Comparison of ENCODE assay signal across 17 cellular contexts in the genomic region with DNA sequence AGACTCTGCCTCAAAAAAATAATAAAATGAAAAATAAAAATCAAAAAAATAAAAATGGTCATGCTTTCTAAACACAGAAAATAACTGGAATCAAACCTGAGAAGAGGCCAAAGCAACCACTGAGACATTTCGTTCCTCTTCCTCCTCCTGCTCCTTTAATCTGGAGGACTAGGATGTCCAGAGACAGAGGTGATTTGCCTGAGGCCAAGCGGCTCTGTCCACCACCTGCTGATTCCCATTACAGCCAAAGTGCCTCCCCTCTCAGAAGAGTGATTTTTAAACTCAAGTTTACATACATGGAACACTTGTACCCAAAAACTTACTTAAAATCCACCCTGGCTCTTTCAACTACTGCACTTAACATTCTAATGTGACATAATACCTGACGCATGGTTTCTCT.
A peak's percentile ranks its signal among the peaks of the same experiment; 100 is the strongest.
DNase-seq lines count a peak whose midpoint lies in the region; ATAC-seq and TF ChIP-seq lines count a peak whose summit lies in the region.
"Had no signal": no experiment of that assay in that cellular context is flagged by ENCODE, and none has a peak within 500 bp of the region (broad histone marks: within the 10 kb centered on the region; RNA-seq: fewer than 3 reads in every experiment).

No MANE protein-coding gene starts in this region.

- peak overlapping the region; percentile 46 for H3K27ac Mint-ChIP-seq in glutamatergic neuron (ENCODE audit: unreplicated experiment)
- H3K27ac Mint-ChIP-seq in neural progenitor cell: no peak overlapping the region
- H3K27ac Mint-ChIP-seq in activated naive CD4-positive, alpha-beta T cell treated with anti-CD3 and anti-CD28 coated beads, Interleukin-2, amount 50 U/mL, for 72 hours: no peak overlapping the region
- H3K27ac Mint-ChIP-seq in MCF 10A (ENCODE audit: low read depth, unreplicated experiment): no peak overlapping the region
- H3K27ac Mint-ChIP-seq: CD14-positive monocyte; CD8-positive, alpha-beta T cell had no signal

- H3K4me3 Mint-ChIP-seq in glutamatergic neuron (ENCODE audit: unreplicated experiment): peak overlapping the region; percentile 21
- H3K4me3 Mint-ChIP-seq in neural progenitor cell: no peak overlapping the region
- H3K4me3 Mint-ChIP-seq in MCF 10A (ENCODE audit: unreplicated experiment): no peak overlapping the region
- H3K4me3 Mint-ChIP-seq: CD14-positive monocyte; CD8-positive, alpha-beta T cell had no signal

- ATAC-seq in heart right ventricle (no peak), GM18517 (IDR thresholded peaks at IDR 0.05; ENCODE audit: unreplicated experiment) (no peak)
- ATAC-seq in activated naive CD4-positive, alpha-beta T cell treated with anti-CD3 and anti-CD28 coated beads, Interleukin-2, amount 50 U/mL, for 72 hours: no peak
- ATAC-seq: CD8-positive, alpha-beta T cell had no signal

- H3F3A ChIP-seq in neural progenitor cell (ENCODE audit: low read depth): peaks cover 45% of the 10 kb centered on the region

- H3K27ac ChIP-seq in right atrium auricular region: no peak overlapping the region
- H3K27ac ChIP-seq in heart right ventricle: no peak overlapping the region
- H3K27ac ChIP-seq in neural progenitor cell: no peak overlapping the region
- H3K27ac ChIP-seq: 22Rv1 had no signal

- H3K36me3 Mint-ChIP-seq in glutamatergic neuron (ENCODE audit: unreplicated experiment) (peaks cover 8% of the 10 kb centered on the region), neural progenitor cell (peaks cover 23% of the 10 kb centered on the region), MCF 10A (ENCODE audit: insufficient read depth, unreplicated experiment) (peaks cover 14% of the 10 kb centered on the region)
- H3K36me3 Mint-ChIP-seq in activated naive CD4-positive, alpha-beta T cell treated with anti-CD3 and anti-CD28 coated beads, Interleukin-2, amount 50 U/mL, for 72 hours: no peaks in the 10 kb centered on the region
- H3K36me3 Mint-ChIP-seq: CD8-positive, alpha-beta T cell had no signal

- H3K36me3 ChIP-seq in right atrium auricular region (peaks cover 7% of the 10 kb centered on the region), heart right ventricle (peaks cover 0 to 15% (median 0%) of the 10 kb centered on the region in 9 donors), neural progenitor cell (no peaks in the 10 kb centered on the region)

- no peak overlapping the region for H3K9ac ChIP-seq in neural progenitor cell

- CTCF ChIA-PET in MCF 10A (lab: Yijun Ruan, JAX): no interaction called here

- H4K20me1 ChIP-seq in neural progenitor cell (ENCODE audit: low read depth): peaks cover 10% of the 10 kb centered on the region

- peak overlapping the region; percentile 52 for H3K4me2 ChIP-seq in neural progenitor cell

- 87 to 91% methylated on average over 3 of the region's 3 CpGs for WGBS in heart right ventricle, 2 donors

- no TSS peak for BruUV-seq in MCF 10A (replicated peaks; lab: Mats Ljungman, UMichigan)

- H3K27me3 ChIP-seq in right atrium auricular region (no peaks in the 10 kb centered on the region), heart right ventricle (no peaks in the 10 kb centered on the region), neural progenitor cell (no peaks in the 10 kb centered on the region)

- H3K4me1 Mint-ChIP-seq in glutamatergic neuron (ENCODE audit: low read depth, unreplicated experiment): peaks cover 81% of the 10 kb centered on the region
- peaks cover 89% of the 10 kb centered on the region for H3K4me1 Mint-ChIP-seq in neural progenitor cell
- peaks cover 11% of the 10 kb centered on the region for H3K4me1 Mint-ChIP-seq in MCF 10A (ENCODE audit: insufficient read depth, unreplicated experiment)

- H3K4me3 ChIP-seq in right atrium auricular region: no peak overlapping the region
- no peak overlapping the region for H3K4me3 ChIP-seq in heart right ventricle
- no peak overlapping the region for H3K4me3 ChIP-seq in neural progenitor cell

- no peak overlapping the region for H2AFZ ChIP-seq in neural progenitor cell (replicated peaks)

- TF ChIP-seq CTCF in right atrium auricular region (IDR thresholded peaks at IDR 0.05) (no peak), heart right ventricle (IDR thresholded peaks at IDR 0.05) (no peak), glutamatergic neuron (IDR thresholded peaks at IDR 0.05; ENCODE audit: partially characterized antibody, unreplicated experiment) (no peak), neural progenitor cell (IDR thresholded peaks at IDR 0.05) (no peak), MCF 10A (IDR thresholded peaks at IDR 0.05; ENCODE audit: unreplicated experiment) (no peak)

- H3K27me3 Mint-ChIP-seq in glutamatergic neuron (ENCODE audit: unreplicated experiment) (peaks cover 8% of the 10 kb centered on the region), neural progenitor cell (ENCODE audit: insufficient read depth, low read depth) (peaks cover 9% of the 10 kb centered on the region), MCF 10A (ENCODE audit: insufficient read depth, unreplicated experiment) (no peaks in the 10 kb centered on the region)
- H3K27me3 Mint-ChIP-seq: IgD-negative memory B cell had no signal

- DNase-seq in right atrium auricular region (ENCODE audit: low spot score) (peak; percentile 11), heart right ventricle (no peak), glutamatergic neuron (no peak), neural progenitor cell (ENCODE audit: low spot score) (no peak), MCF 10A (ENCODE audit: unreplicated experiment) (no peak)
- no peak for DNase-seq in activated naive CD4-positive, alpha-beta T cell treated with anti-CD3 and anti-CD28 coated beads, Interleukin-2, amount 50 U/mL, for 72 hours (ENCODE audit: low spot score in 2 of 2)
- DNase-seq: CD8-positive, alpha-beta T cell; COR-L47; DMS153; DMS79 treated with DMSO at 0.1 percent for 48 hours; EL; GDM1; H7 had no signal

- H3K79me2 ChIP-seq in neural progenitor cell (ENCODE audit: low read depth): peaks cover 45% of the 10 kb centered on the region

- peaks cover 20% of the 10 kb centered on the region for H3K9me3 Mint-ChIP-seq in glutamatergic neuron (ENCODE audit: unreplicated experiment)
- H3K9me3 Mint-ChIP-seq in neural progenitor cell: no peaks in the 10 kb centered on the region
- no peaks in the 10 kb centered on the region for H3K9me3 Mint-ChIP-seq in activated naive CD4-positive, alpha-beta T cell treated with anti-CD3 and anti-CD28 coated beads, Interleukin-2, amount 50 U/mL, for 72 hours
- no peaks in the 10 kb centered on the region for H3K9me3 Mint-ChIP-seq in MCF 10A (ENCODE audit: unreplicated experiment)
- H3K9me3 Mint-ChIP-seq: CD14-positive monocyte; CD8-positive, alpha-beta T cell; IgD-negative memory B cell had no signal

- intact Hi-C loops in heart right ventricle (cut with DNase I) (loop anchor here in 1 of 10 donors (5.0 kb wide), 1 partner anchor 64 kb away; a partner anchor contains a TSS), MCF 10A (cut with micrococcal nuclease) (no loop called here)

- peaks cover 0 to 6% of the 10 kb centered on the region in 2 donors for H3K4me1 ChIP-seq in right atrium auricular region
- peaks cover 0 to 33% (median 14%) of the 10 kb centered on the region in 9 donors for H3K4me1 ChIP-seq in heart right ventricle
- H3K4me1 ChIP-seq in neural progenitor cell: peaks cover 83% of the 10 kb centered on the region

- POLR2A ChIA-PET in MCF 10A (lab: Yijun Ruan, JAX): no interaction called here

- H3K9me3 ChIP-seq in right atrium auricular region (no peaks in the 10 kb centered on the region), heart right ventricle (no peaks in the 10 kb centered on the region), neural progenitor cell (ENCODE audit: low read depth) (no peaks in the 10 kb centered on the region)
